Comparison of ENCODE assay signal across 12 cellular contexts in genomic region chr5:115578657-115579056, GRCh38. TPM values are rescaled to one million over a fixed set of nuclear protein-coding genes. Genes with fewer than 3 reads are reported as not detected.
DNase-seq lines count a peak whose midpoint lies in the region; ATAC-seq and TF ChIP-seq lines count a peak whose summit lies in the region.
"Had no signal": no experiment of that assay in that cellular context is flagged by ENCODE, and none has a peak within 500 bp of the region (broad histone marks: within the 10 kb centered on the region; RNA-seq: fewer than 3 reads in every experiment).

No MANE protein-coding gene starts in this region.

- TF ChIP-seq CTCF in activated B cell treated with CpG ODN at 0.5 μM for 24 hours (IDR thresholded peaks at IDR 0.05) (no peak), MM.1S (IDR thresholded peaks at IDR 0.05; ENCODE audit: low read length) (no peak), upper lobe of right lung (IDR thresholded peaks at IDR 0.05) (no peak)

- H3K27ac Mint-ChIP-seq in activated B cell treated with CpG ODN at 0.5 μM for 24 hours: peak overlapping the region; percentile 83
- H3K27ac Mint-ChIP-seq: T-helper 1 cell treated with Interleukin-12 subunit alpha and Interleukin-12 subunit beta and Interleukin-4 antibody, amounts not matched to agents 30 μg/mL and 1 μg/mL, for 36 hours had no signal

- H3K4me1 ChIP-seq in MM.1S (ENCODE audit: low read length) (0 out of 2 replicates have a peak, but pooled peaks cover 3% of the 10 kb centered on the region), upper lobe of right lung (no peaks in the 10 kb centered on the region)
- H3K4me1 ChIP-seq: thyroid gland had no signal

- no peaks in the 10 kb centered on the region for H3K9me3 ChIP-seq in MM.1S (replicated peaks; ENCODE audit: insufficient read depth, low read length)
- no peaks in the 10 kb centered on the region for H3K9me3 ChIP-seq in upper lobe of right lung
- H3K9me3 ChIP-seq: right atrium auricular region, thyroid gland had no signal

- no peaks in the 10 kb centered on the region for H3F3A ChIP-seq in MM.1S (ENCODE audit: insufficient read depth, low read length)

- ATAC-seq in GM18907 (IDR thresholded peaks at IDR 0.05; ENCODE audit: unreplicated experiment) (peak; percentile 55), GM21723 (IDR thresholded peaks at IDR 0.05; ENCODE audit: unreplicated experiment) (peak; percentile 67), HG03108 (IDR thresholded peaks at IDR 0.05; ENCODE audit: unreplicated experiment) (peak; percentile 50), activated B cell treated with CpG ODN at 0.5 μM for 24 hours (ENCODE audit: low read depth) (peak; percentile 35), upper lobe of right lung (no peak)

- no peaks in the 10 kb centered on the region for H3K9me2 ChIP-seq in MM.1S (replicated peaks; ENCODE audit: insufficient read depth, low read length)

- no peaks in the 10 kb centered on the region for H4K20me1 ChIP-seq in MM.1S (ENCODE audit: insufficient read depth, low read length)

- peaks cover 3% of the 10 kb centered on the region for H3K36me3 Mint-ChIP-seq in activated B cell treated with CpG ODN at 0.5 μM for 24 hours (ENCODE audit: low read depth)

- intact Hi-C loops in activated B cell treated with CpG ODN at 0.5 μM for 24 hours (cut with micrococcal nuclease) (loop anchor here (1.0 kb wide), 2 partner anchors 23 to 34 kb away; partner anchors contain the start of gene FEM1C), upper lobe of right lung (cut with DNase I) (loop anchor here (5.0 kb wide), 1 partner anchor 271 kb away; no protein-coding TSS in a partner anchor)

- H3K27me3 Mint-ChIP-seq in activated B cell treated with CpG ODN at 0.5 μM for 24 hours: no peaks in the 10 kb centered on the region

- no peak overlapping the region for H3K4me3 ChIP-seq in MM.1S (ENCODE audit: low read length)
- H3K4me3 ChIP-seq in upper lobe of right lung: no peak overlapping the region
- H3K4me3 ChIP-seq: right atrium auricular region, thyroid gland had no signal

- no peak overlapping the region for H3K4me2 ChIP-seq in MM.1S (ENCODE audit: low read depth, low read length)

- H3K27me3 ChIP-seq in MM.1S (replicated peaks; ENCODE audit: insufficient read depth, low read length): no peaks in the 10 kb centered on the region
- H3K27me3 ChIP-seq in upper lobe of right lung: no peaks in the 10 kb centered on the region
- H3K27me3 ChIP-seq: brain microvascular endothelial cell, right atrium auricular region, thyroid gland had no signal

- H3K4me1 Mint-ChIP-seq in activated B cell treated with CpG ODN at 0.5 μM for 24 hours: peaks cover 59% of the 10 kb centered on the region

- peak overlapping the region; percentile 74 for H3K4me3 Mint-ChIP-seq in activated B cell treated with CpG ODN at 0.5 μM for 24 hours
- H3K4me3 Mint-ChIP-seq: T-helper 1 cell treated with Interleukin-12 subunit alpha and Interleukin-12 subunit beta and Interleukin-4 antibody, amounts not matched to agents 30 μg/mL and 1 μg/mL, for 36 hours had no signal

- H3K9me3 Mint-ChIP-seq in activated B cell treated with CpG ODN at 0.5 μM for 24 hours: peaks cover 2% of the 10 kb centered on the region
- H3K9me3 Mint-ChIP-seq: T-helper 1 cell treated with Interleukin-12 subunit alpha and Interleukin-12 subunit beta and Interleukin-4 antibody, amounts not matched to agents 30 μg/mL and 1 μg/mL, for 36 hours had no signal

- POLR2A ChIA-PET in activated B cell treated with CpG ODN at 0.5 μM for 24 hours (lab: Charles Lee) (interaction anchor here (0.6 to 4.5 kb wide), 7 partner anchors 12 to 283 kb away, joined by 3 to 31 read pairs (median 4); partner anchors contain the start of genes AP3S1, ATG12, CCDC112 and FEM1C), HEK293T (lab: Yijun Ruan, JAX) (no interaction called here)

- H3K27ac ChIP-seq in MM.1S (ENCODE audit: low read length) (no peak overlapping the region), upper lobe of right lung (no peak overlapping the region)
- H3K27ac ChIP-seq: right atrium auricular region, thyroid gland had no signal

- no peaks in the 10 kb centered on the region for H3K36me3 ChIP-seq in MM.1S (replicated peaks; ENCODE audit: insufficient read depth, low read length)
- H3K36me3 ChIP-seq in upper lobe of right lung: no peaks in the 10 kb centered on the region
- H3K36me3 ChIP-seq: right atrium auricular region, thyroid gland had no signal

- DNase-seq in activated B cell treated with CpG ODN at 0.5 μM for 24 hours (no peak), MM.1S (no peak), upper lobe of right lung (no peak), HEK293T (ENCODE audit: extremely low spot score) (no peak), NCI-H524 treated with DMSO at 0.1 percent for 48 hours (lab: John Stamatoyannopoulos, UW) (no peak)
- DNase-seq: brain microvascular endothelial cell, thyroid gland had no signal

- CTCF ChIA-PET in activated B cell treated with CpG ODN at 0.5 μM for 24 hours (lab: Charles Lee) (interaction anchor here (1.1 to 7.1 kb wide), 4 partner anchors 13 to 269 kb away, joined by 3 to 134 read pairs (median 4); no protein-coding TSS in a partner anchor), HEK293T (lab: Yijun Ruan, JAX) (no interaction called here)

- no peak overlapping the region for H2AFZ ChIP-seq in MM.1S (ENCODE audit: low read length)

- no peak overlapping the region for H3K9ac ChIP-seq in MM.1S (ENCODE audit: low read length)

- no peaks in the 10 kb centered on the region for H3K79me2 ChIP-seq in MM.1S (ENCODE audit: low read length)

TF ChIP-seq in HEK293T, 16 proteins besides CTCF, POLR2A, EP300 and RAD21:
- TF ChIP-seq ARNT (IDR thresholded peaks at IDR 0.05) (no peak), SP1 (IDR thresholded peaks at IDR 0.05) (no peak), TARDBP (IDR thresholded peaks at IDR 0.05) (no peak), SUZ12 (IDR thresholded peaks at IDR 0.05) (no peak), ZNF384 (IDR thresholded peaks at IDR 0.05) (no peak), ELF4 (IDR thresholded peaks at IDR 0.05) (no peak), FOXK2 (IDR thresholded peaks at IDR 0.05) (no peak), FOXM1 (IDR thresholded peaks at IDR 0.05; ENCODE audit: borderline replicate concordance) (no peak), LEF1 (IDR thresholded peaks at IDR 0.05; ENCODE audit: borderline replicate concordance) (no peak), BHLHE40 (IDR thresholded peaks at IDR 0.05; ENCODE audit: borderline replicate concordance) (no peak), L3MBTL2 (conservative IDR thresholded peaks at IDR 0.05) (no peak)

RNA-seq across cellular contexts. Expression of gene TICAM2, which starts 23.6 kb away (rescaled TPM):
- 12.4 and 13.3 TPM in 2 replicates for total RNA-seq in activated B cell treated with CpG ODN at 0.5 μM for 24 hours
- total RNA-seq in upper lobe of right lung: 6.9 TPM

RNA-seq across cellular contexts. Expression of gene FEM1C, which starts 34.1 kb away (rescaled TPM):
- total RNA-seq in activated B cell treated with CpG ODN at 0.5 μM for 24 hours: 19.1 and 19.8 TPM in 2 replicates
- total RNA-seq in upper lobe of right lung: 26.1 TPM

RNA-seq across cellular contexts. Expression of gene TMED7, which starts 47.2 kb away (rescaled TPM):
- total RNA-seq in activated B cell treated with CpG ODN at 0.5 μM for 24 hours (34.9 and 35.0 TPM in 2 replicates), upper lobe of right lung (93.5 TPM)
